Comparison of ENCODE assay signal across 15 cellular contexts in the genomic region with DNA sequence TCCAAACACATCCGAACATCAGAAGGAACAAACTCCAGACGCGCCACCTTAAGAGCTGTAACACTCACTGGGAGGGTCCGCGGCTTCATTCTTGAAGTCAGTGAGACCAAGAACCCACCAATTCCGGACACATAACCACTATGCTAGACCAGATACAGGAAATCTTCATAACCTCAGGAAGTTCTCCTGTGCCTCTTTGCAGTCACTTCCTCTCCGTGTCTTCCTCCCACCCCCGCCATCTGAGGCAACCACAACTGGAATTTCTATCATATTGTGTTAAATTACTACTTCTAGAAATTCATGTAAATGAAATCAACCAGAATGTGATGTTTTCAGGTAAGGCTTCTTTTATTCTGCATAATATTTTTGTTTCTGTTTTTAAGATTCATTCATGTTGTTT.
"Had no signal": no experiment of that assay in that cellular context is flagged by ENCODE, and none has a peak within 500 bp of the region (broad histone marks: within the 10 kb centered on the region; RNA-seq: fewer than 3 reads in every experiment).

No MANE protein-coding gene starts in this region.

- H3K4me1 ChIP-seq: ascending aorta, esophagus squamous epithelium, foreskin keratinocyte, right atrium auricular region, thyroid gland, uterus had no signal

- H3K36me3 ChIP-seq: ascending aorta, esophagus squamous epithelium, right atrium auricular region, thyroid gland, uterus had no signal

- H3K4me1 Mint-ChIP-seq: activated CD4-positive, alpha-beta memory T cell treated with anti-CD3 and anti-CD28 coated beads, Interleukin-2, amount 10 ng/mL, durations not matched to agents 7 days and 5 days; naive thymus-derived CD8-positive, alpha-beta T cell had no signal

- H3K9me3 ChIP-seq: ascending aorta, mucosa of descending colon, right atrium auricular region, thyroid gland, uterus had no signal

- H3K27ac Mint-ChIP-seq: activated CD4-positive, alpha-beta memory T cell treated with anti-CD3 and anti-CD28 coated beads, Interleukin-2, amount 10 ng/mL, durations not matched to agents 7 days and 5 days; naive thymus-derived CD8-positive, alpha-beta T cell had no signal

- H3K27me3 ChIP-seq: ascending aorta, dorsolateral prefrontal cortex, esophagus squamous epithelium, foreskin keratinocyte, right atrium auricular region, thyroid gland, uterus had no signal

- H3K4me3 Mint-ChIP-seq: activated CD4-positive, alpha-beta memory T cell treated with anti-CD3 and anti-CD28 coated beads, Interleukin-2, amount 10 ng/mL, durations not matched to agents 7 days and 5 days; naive thymus-derived CD8-positive, alpha-beta T cell had no signal

- DNase-seq: activated CD4-positive, alpha-beta memory T cell treated with anti-CD3 and anti-CD28 coated beads, Interleukin-2, amount 10 ng/mL, durations not matched to agents 7 days and 5 days; activated CD4-positive, alpha-beta T cell treated with anti-CD3 and anti-CD28 coated beads for 1 hour; activated gamma-delta T cell treated with Interleukin-2 at 50 U/mL for 16 hours; activated T-cell treated with anti-CD3 and anti-CD28 coated beads, Interleukin-2, amount 50 U/mL, for 48 hours; dorsolateral prefrontal cortex; esophagus squamous epithelium; foreskin keratinocyte; mucosa of descending colon; naive thymus-derived CD8-positive, alpha-beta T cell; stimulated activated CD4-positive, alpha-beta T cell treated with anti-CD3 and anti-CD28 coated beads, Interleukin-4, amount 100 ng/mL, for 4 hours; thyroid gland; uterus had no signal

- H3K27me3 Mint-ChIP-seq: activated CD4-positive, alpha-beta memory T cell treated with anti-CD3 and anti-CD28 coated beads, Interleukin-2, amount 10 ng/mL, durations not matched to agents 7 days and 5 days; naive thymus-derived CD8-positive, alpha-beta T cell had no signal

- H3K4me3 ChIP-seq: ascending aorta, esophagus squamous epithelium, mucosa of descending colon, right atrium auricular region, skin epidermis, thyroid gland, uterus had no signal
